24 cellular contexts compared by ENCODE assay signal in the genomic region with DNA sequence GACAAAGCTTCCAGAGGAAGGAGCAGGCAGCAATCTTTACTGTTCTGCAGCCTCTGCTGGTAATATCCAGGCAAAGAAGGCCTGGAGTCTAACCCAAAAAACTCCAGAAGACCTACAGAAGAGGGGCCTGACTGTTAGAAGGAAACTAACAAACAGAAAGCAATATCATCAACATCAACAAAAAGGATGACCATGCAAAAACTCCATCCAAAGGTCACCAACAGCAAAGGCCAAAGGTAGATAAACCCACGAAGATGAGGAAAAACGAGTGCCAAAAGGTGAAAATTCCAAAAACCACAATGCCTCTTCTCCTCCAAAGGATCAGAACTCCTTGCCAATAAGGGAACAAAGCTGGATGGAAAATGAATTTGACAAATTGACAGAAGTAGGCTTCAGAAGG.
"Had no signal": no experiment of that assay in that cellular context is flagged by ENCODE, and none has a peak within 500 bp of the region (broad histone marks: within the 10 kb centered on the region; RNA-seq: fewer than 3 reads in every experiment).

No MANE protein-coding gene starts in this region.

- H3K27ac ChIP-seq: coronary artery, dorsolateral prefrontal cortex, esophagus muscularis mucosa, foreskin keratinocyte, gastroesophageal sphincter, heart left ventricle, hepatocyte, left lung, lower lobe of right lung had no signal

- H3K36me3 ChIP-seq: esophagus muscularis mucosa, gastroesophageal sphincter, heart left ventricle, left lung, lower lobe of right lung had no signal

- H3K4me2 ChIP-seq: hepatocyte had no signal

- H3K79me2 ChIP-seq: hepatocyte had no signal

- ATAC-seq: foreskin keratinocyte, gastroesophageal sphincter, heart left ventricle, left cardiac atrium, left lung, left ventricle myocardium superior, lower lobe of right lung, mucosa of descending colon had no signal

- H3K4me1 ChIP-seq: esophagus muscularis mucosa, foreskin keratinocyte, gastroesophageal sphincter, heart left ventricle, left lung, lower lobe of right lung had no signal

- FAIRE-seq: colon, endothelial cell of umbilical vein, frontal cortex, kidney had no signal

- H3K27me3 ChIP-seq: dorsolateral prefrontal cortex, esophagus muscularis mucosa, foreskin keratinocyte, gastroesophageal sphincter, heart left ventricle, hepatocyte, left lung had no signal

- DNase-seq: dermis blood vessel endothelial cell; dorsolateral prefrontal cortex; effector CD4-positive, alpha-beta T cell; effector memory CD4-positive, alpha-beta T cell; foreskin keratinocyte; heart left ventricle; hypothalamus; immature natural killer cell; islet precursor cell; kidney; kidney glomerular epithelial cell; left cardiac atrium; left lung; left ventricle myocardium superior; lower lobe of right lung; mesenchymal stem cell; mucosa of descending colon had no signal

- H2AFZ ChIP-seq: hepatocyte had no signal

- H3K4me3 ChIP-seq: coronary artery, dorsolateral prefrontal cortex, esophagus muscularis mucosa, gastroesophageal sphincter, heart left ventricle, hepatocyte, left lung, lower lobe of right lung, mucosa of descending colon had no signal
